Comparison of ENCODE assay signal across 12 cellular contexts in the genomic region with DNA sequence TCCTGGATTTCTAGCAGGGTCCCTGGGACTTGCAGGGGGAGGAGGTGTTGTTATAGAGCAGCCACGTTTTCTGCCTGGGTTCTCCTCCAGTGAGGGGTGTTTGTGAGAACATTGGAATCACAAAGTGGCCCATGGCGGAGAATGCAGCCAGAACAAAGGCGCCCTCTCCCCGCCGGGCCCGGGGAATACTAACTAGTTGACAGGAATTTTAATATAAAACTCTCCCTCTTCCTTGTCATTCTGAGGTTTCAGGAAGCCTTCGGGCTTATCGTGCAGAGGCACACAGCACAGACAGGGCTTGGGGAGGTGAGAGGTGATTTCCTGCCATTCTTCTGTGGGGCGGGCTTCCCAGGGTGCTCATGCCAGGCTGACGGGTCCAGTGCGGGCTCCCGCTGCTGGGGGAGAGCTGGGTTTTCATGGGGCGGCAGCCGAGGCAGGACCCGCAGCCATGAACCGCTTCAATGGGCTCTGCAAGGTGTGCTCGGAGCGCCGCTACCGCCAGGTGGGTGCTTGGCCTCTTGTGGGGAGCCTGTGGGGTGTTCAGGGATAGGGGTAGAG. TPM values are rescaled to one million over a fixed set of nuclear protein-coding genes. Genes with fewer than 3 reads are reported as not detected.
DNase-seq lines count a peak whose midpoint lies in the region; ATAC-seq and TF ChIP-seq lines count a peak whose summit lies in the region.
"Had no signal": no experiment of that assay in that cellular context is flagged by ENCODE, and none has a peak within 500 bp of the region (broad histone marks: within the 10 kb centered on the region; RNA-seq: fewer than 3 reads in every experiment).

No MANE protein-coding gene starts in this region.

- H3K36me3 ChIP-seq in HUES48 (ENCODE audit: control insufficient read depth, insufficient read depth, low read length): no peaks in the 10 kb centered on the region
- H3K36me3 ChIP-seq in gastrocnemius medialis: no peaks in the 10 kb centered on the region

- no peaks in the 10 kb centered on the region for H3K27me3 ChIP-seq in HUES48 (ENCODE audit: control insufficient read depth, insufficient read depth, low read length)
- peaks cover 0 to 2% (median 0%) of the 10 kb centered on the region in 45 donors for H3K27me3 ChIP-seq in dorsolateral prefrontal cortex
- H3K27me3 ChIP-seq in gastrocnemius medialis: no peaks in the 10 kb centered on the region

- H3K9me3 ChIP-seq in HUES48 (ENCODE audit: control insufficient read depth, insufficient read depth, low read length) (no peaks in the 10 kb centered on the region), gastrocnemius medialis (no peaks in the 10 kb centered on the region)

- H3K4me1 ChIP-seq in HUES48 (ENCODE audit: control insufficient read depth, insufficient read depth, low read length) (peaks cover 18% of the 10 kb centered on the region), gastrocnemius medialis (peaks cover 5 to 7% of the 10 kb centered on the region in 2 donors)

- H3K4me3 ChIP-seq in HUES48 (ENCODE audit: low read depth, low read length): no peak overlapping the region
- peak overlapping the region in 52 of 59 donors; percentile 6 to 55 (median 34) for H3K4me3 ChIP-seq in dorsolateral prefrontal cortex
- H3K4me3 ChIP-seq in gastrocnemius medialis: peak overlapping the region; percentile 34 to 51 (median 44)

- peak in 1 of 2 donors; percentile 10 for TF ChIP-seq POLR2A in gastrocnemius medialis (IDR thresholded peaks at IDR 0.05)

- no peak for TF ChIP-seq CTCF in dorsolateral prefrontal cortex (IDR thresholded peaks at IDR 0.05 in 54 of 56, conservative IDR thresholded peaks at IDR 0.05 in 2 of 56; ENCODE audit: low read depth in 1 of 56, partially characterized antibody in 56 of 56)
- no peak for TF ChIP-seq CTCF in gastrocnemius medialis (IDR thresholded peaks at IDR 0.05 in 4 of 5, conservative IDR thresholded peaks at IDR 0.05 in 1 of 5)

- ATAC-seq in gastrocnemius medialis: peak in 1 of 2 donors; percentile 44

- DNase-seq in dorsolateral prefrontal cortex (no peak), iPS-NIHi7 (ENCODE audit: extremely low spot score) (peak; percentile 72), gastrocnemius medialis (no peak), AML-193 (lab: John Stamatoyannopoulos, UW) (no peak), occipital lobe (lab: John Stamatoyannopoulos, UW) (no peak), NCI-H2029 treated with DMSO at 0.1 percent for 48 hours (lab: John Stamatoyannopoulos, UW) (no peak)
- DNase-seq in activated CD4-positive, CD25-positive, alpha-beta regulatory T cell treated with anti-CD3 and anti-CD28 coated beads, Interleukin-2, amount 50 U/mL, for 72 hours: no peak
- DNase-seq: cerebellar nuclear complex, GOT3, MM.1S, NCI-H226 had no signal

- peak overlapping the region; percentile 34; the same call in 1 of the 2 replicates for H3K9ac ChIP-seq in HUES48 (ENCODE audit: low read depth, low read length)

- intact Hi-C loops in dorsolateral prefrontal cortex (cut with DNase I) (no loop called here), gastrocnemius medialis (cut with DNase I; ENCODE audit: low total_unique reads) (no loop called here)

- in situ Hi-C loops in gastrocnemius medialis (cut with MboI; ENCODE audit: low sequenced_read_pairs in 4 of 4): no loop called here

- peak overlapping the region; percentile 39 for H3K27ac ChIP-seq in HUES48 (ENCODE audit: low read depth, low read length)
- peak overlapping the region in 41 of 59 donors; percentile 4 to 76 (median 57) for H3K27ac ChIP-seq in dorsolateral prefrontal cortex
- peak overlapping the region in 3 of 4 donors; percentile 51 to 66 (median 56) for H3K27ac ChIP-seq in gastrocnemius medialis

RNA-seq across cellular contexts. Expression of a gene that starts 37.7 kb away (rescaled TPM):
- 10 to 100 TPM; 20.4 to 80.4 (median 36.4) TPM for total RNA-seq in dorsolateral prefrontal cortex
- 10 to 100 TPM in 2 of 4 donors, 1 to 10 TPM in 2; 5.9 to 11.8 (median 9.8) TPM for total RNA-seq in gastrocnemius medialis
- total RNA-seq in occipital lobe: 12.8 TPM
